8 cellular contexts compared by ENCODE assay signal in genomic region chr20:21505161-21505809, GRCh38. TPM values are rescaled to one million over a fixed set of nuclear protein-coding genes. Genes with fewer than 3 reads are reported as not detected.
DNase-seq lines count a peak whose midpoint lies in the region; ATAC-seq and TF ChIP-seq lines count a peak whose summit lies in the region.

No MANE protein-coding gene starts in this region.

- H3K4me3 ChIP-seq in upper lobe of left lung, result peak overlapping the region in 2 of 4 donors; percentile 34 to 43

- H3K4me3 Mint-ChIP-seq in activated naive CD4-positive, alpha-beta T cell treated with anti-CD3 and anti-CD28 coated beads, Interleukin-2, amount 10 ng/mL, durations not matched to agents 7 days and 5 days, result peak overlapping the region; percentile 47

- H3K4me1 Mint-ChIP-seq in activated naive CD4-positive, alpha-beta T cell treated with anti-CD3 and anti-CD28 coated beads, Interleukin-2, amount 10 ng/mL, durations not matched to agents 7 days and 5 days, result peaks cover 29% of the 10 kb centered on the region

- TF ChIP-seq EP300 in upper lobe of left lung (IDR thresholded peaks at IDR 0.05), result no peak

- no peaks in the 10 kb centered on the region for H3K9me3 ChIP-seq in upper lobe of left lung

- peaks cover 27 to 38% (median 29%) of the 10 kb centered on the region in 4 donors for H3K4me1 ChIP-seq in upper lobe of left lung

- TF ChIP-seq CTCF in upper lobe of left lung (IDR thresholded peaks at IDR 0.05), result peak; percentile 93 to 97 (median 96)

- H3K9me3 Mint-ChIP-seq in activated naive CD4-positive, alpha-beta T cell treated with anti-CD3 and anti-CD28 coated beads, Interleukin-2, amount 10 ng/mL, durations not matched to agents 7 days and 5 days, result no peaks in the 10 kb centered on the region

- H3K27me3 Mint-ChIP-seq in activated naive CD4-positive, alpha-beta T cell treated with anti-CD3 and anti-CD28 coated beads, Interleukin-2, amount 10 ng/mL, durations not matched to agents 7 days and 5 days, result peaks cover 82% of the 10 kb centered on the region

- H3K36me3 ChIP-seq in upper lobe of left lung, result no peaks in the 10 kb centered on the region

- peaks cover 2 to 62% (median 43%) of the 10 kb centered on the region in 4 donors for H3K27me3 ChIP-seq in upper lobe of left lung

- CTCF ChIA-PET in activated naive CD4-positive, alpha-beta T cell treated with anti-CD3 and anti-CD28 coated beads, Interleukin-2, amount 10 ng/mL, durations not matched to agents 7 days and 5 days (lab: Charles Lee), result interaction anchor here (0.6 to 11.2 kb wide), 29 partner anchors 12 to 683 kb away, joined by 3 to 212 read pairs (median 4); no protein-coding TSS in a partner anchor

- TF ChIP-seq POLR2A in upper lobe of left lung (IDR thresholded peaks at IDR 0.05), result no peak

- ATAC-seq in upper lobe of left lung (ENCODE audit: low FRiP score in 2 of 2) (peak; percentile 53 to 79), GM21717 (IDR thresholded peaks at IDR 0.05; ENCODE audit: unreplicated experiment) (no peak)

- peak; percentile 31 for DNase-seq in GDM1 (lab: John Stamatoyannopoulos, UW)
- DNase-seq in HT1080 (ENCODE audit: low read depth), result peak; percentile 65
- peak; percentile 63 for DNase-seq in SK-MEL-5 (ENCODE audit: low read depth, low spot score)
- peak; percentile 80 for DNase-seq in activated naive CD4-positive, alpha-beta T cell treated with anti-CD3 and anti-CD28 coated beads, Interleukin-2, amount 10 ng/mL, durations not matched to agents 7 days and 5 days
- peak in 41 of 42 donors; percentile 70 to 94 (median 84) for DNase-seq in head of caudate nucleus
- peak; percentile 56 for DNase-seq in pons (ENCODE audit: low spot score)
- peak; percentile 72 to 95 for DNase-seq in upper lobe of left lung

- H3K27ac Mint-ChIP-seq in activated naive CD4-positive, alpha-beta T cell treated with anti-CD3 and anti-CD28 coated beads, Interleukin-2, amount 10 ng/mL, durations not matched to agents 7 days and 5 days, result peak overlapping the region; percentile 49

- in situ Hi-C loops in SK-MEL-5 (cut with HindIII; ENCODE audit: low pct_unique_long_range_greater_than_20kb, low sequenced_read_pairs), result no loop called here

- H3K27ac ChIP-seq in upper lobe of left lung, result no peak overlapping the region

- peaks cover 4% of the 10 kb centered on the region for H3K36me3 Mint-ChIP-seq in activated naive CD4-positive, alpha-beta T cell treated with anti-CD3 and anti-CD28 coated beads, Interleukin-2, amount 10 ng/mL, durations not matched to agents 7 days and 5 days

- intact Hi-C loops in head of caudate nucleus (cut with DNase I), result loop anchor here (1.0 to 10.0 kb wide), 4 partner anchors 100 to 270 kb away; partner anchors contain the start of gene XRN2

- 1 to 2% methylated on average over 25 to 27 of the region's 36 CpGs for WGBS in upper lobe of left lung, 2 donors

RNA-seq across cellular contexts. Expression of gene NKX2-2, which starts 8.6 kb away (rescaled TPM):
- 0.13 TPM in 1 of 2 replicates, not detected in the other for total RNA-seq in HT1080 (2014; rRNA removed; shearing (Covaris generic))
- polyA plus RNA-seq in HT1080 (2015; cell fraction: cytosol; rRNA removed), result not detected in 2 replicates
- 0.06 TPM in 1 of 2 replicates, not detected in the other for polyA plus RNA-seq in HT1080 (2015; cell fraction: nucleus; rRNA removed)
- total RNA-seq in SK-MEL-5 (2014; rRNA removed; shearing (Covaris generic)), result 0.13 TPM in 1 of 2 replicates, not detected in the other
- polyA plus RNA-seq in SK-MEL-5 (2015; cell fraction: cytosol; rRNA removed), result 0.13 TPM in 1 of 2 replicates, not detected in the other
- 0.11 TPM in 1 of 2 replicates, not detected in the other for polyA plus RNA-seq in SK-MEL-5 (2015; cell fraction: nucleus; rRNA removed)
- not detected for total RNA-seq in upper lobe of left lung

Comparison
In these comparisons a context has a peak if more than half of its experiments do, and no peak if none do; other contexts are left out.
1. DNase-seq: peak in every context shown above with its lines; median percentile 84 in head of caudate nucleus; 84 in upper lobe of left lung; 80 in activated naive CD4-positive, alpha-beta T cell treated with anti-CD3 and anti-CD28 coated beads, Interleukin-2, amount 10 ng/mL, durations not matched to agents 7 days and 5 days; 65 in HT1080; 63 in SK-MEL-5; 56 in pons; 31 in GDM1.